ENCODE assay signal across 21 cellular contexts in genomic region chr21:44363278-44363677, GRCh38.
"Had no signal": no experiment of that assay in that cellular context is flagged by ENCODE, and none has a peak within 500 bp of the region (broad histone marks: within the 10 kb centered on the region; RNA-seq: fewer than 3 reads in every experiment).

No MANE protein-coding gene starts in this region.

- DNase-seq: colonic mucosa; cortex of kidney; effector CD8-positive, alpha-beta T cell; effector memory CD8-positive, alpha-beta T cell; endodermal cell; erythroblast; esophagus squamous epithelium; foreskin fibroblast; foreskin melanocyte; gastrocnemius medialis; glutamatergic neuron; heart right ventricle; hippocampal formation; left cardiac atrium; left lung; left ventricle myocardium superior; lower lobe of right lung; mesenchymal stem cell; midbrain had no signal

- H3K27ac ChIP-seq: colonic mucosa, epithelial cell of prostate, esophagus squamous epithelium, gastrocnemius medialis, heart right ventricle, left lung, lower lobe of right lung had no signal

- H3K36me3 ChIP-seq: colonic mucosa, esophagus squamous epithelium, gastrocnemius medialis, lower lobe of right lung had no signal

- ATAC-seq: effector memory CD8-positive, alpha-beta T cell; esophagus mucosa; gastrocnemius medialis; heart right ventricle; left cardiac atrium; left lung; left ventricle myocardium superior; lower lobe of right lung had no signal

- H3K4me3 ChIP-seq: colonic mucosa, esophagus squamous epithelium, gastrocnemius medialis, heart right ventricle, left lung, lower lobe of right lung had no signal

- H3K27me3 ChIP-seq: colonic mucosa had no signal

- H3K9me3 ChIP-seq: colonic mucosa, esophagus squamous epithelium, gastrocnemius medialis, left lung had no signal

- H3K4me1 ChIP-seq: colonic mucosa, esophagus squamous epithelium, gastrocnemius medialis, lower lobe of right lung had no signal
